9 cellular contexts compared by ENCODE assay signal in genomic region chr16:20674684-20675487, GRCh38. TPM values are rescaled to one million over a fixed set of nuclear protein-coding genes. Genes with fewer than 3 reads are reported as not detected.
A peak's percentile ranks its signal among the peaks of the same experiment; 100 is the strongest.
DNase-seq lines count a peak whose midpoint lies in the region; ATAC-seq and TF ChIP-seq lines count a peak whose summit lies in the region.
"Had no signal": no experiment of that assay in that cellular context is flagged by ENCODE, and none has a peak within 500 bp of the region (broad histone marks: within the 10 kb centered on the region; RNA-seq: fewer than 3 reads in every experiment).

No MANE protein-coding gene starts in this region.

- H3K4me1 Mint-ChIP-seq in activated CD4-positive, alpha-beta T cell treated with anti-CD3 and anti-CD28 coated beads, Interleukin-2, amount 10 ng/mL, durations not matched to agents 7 days and 5 days, result peaks cover 26% of the 10 kb centered on the region

- peak overlapping the region; percentile 61 for H3K27ac Mint-ChIP-seq in activated CD4-positive, alpha-beta T cell treated with anti-CD3 and anti-CD28 coated beads, Interleukin-2, amount 10 ng/mL, durations not matched to agents 7 days and 5 days

- TF ChIP-seq POLR2A in body of pancreas (IDR thresholded peaks at IDR 0.05), result no peak
- no peak for TF ChIP-seq POLR2A in tibial nerve (IDR thresholded peaks at IDR 0.05)

- intact Hi-C loops in body of pancreas (cut with DNase I), result no loop called here

- ATAC-seq in body of pancreas, result peak; percentile 16

- H3K9me3 ChIP-seq in body of pancreas, result no peaks in the 10 kb centered on the region
- no peaks in the 10 kb centered on the region for H3K9me3 ChIP-seq in liver (ENCODE audit: control insufficient read depth in 4 of 4, low read length in 3 of 4)
- H3K9me3 ChIP-seq in tibial nerve, result no peaks in the 10 kb centered on the region
- H3K9me3 ChIP-seq: BLaER1 had no signal

- POLR2A ChIA-PET in activated CD4-positive, alpha-beta T cell treated with anti-CD3 and anti-CD28 coated beads, Interleukin-2, amount 10 ng/mL, durations not matched to agents 7 days and 5 days (lab: Charles Lee), result interaction anchor here (0.6 kb wide), 1 partner anchor 1150 kb away, joined by 3 read pairs; no protein-coding TSS in a partner anchor

- WGBS in body of pancreas, 2 donors, result 44 to 45% methylated on average over 17 to 19 of the region's 19 CpGs
- 73% methylated on average over 19 of the region's 19 CpGs for WGBS in liver
- 51 to 58% methylated on average over 17 to 19 of the region's 19 CpGs for WGBS in tibial nerve, 2 donors

- no peak for TF ChIP-seq RAD21 in liver (IDR thresholded peaks at IDR 0.05)

- no peak for DNase-seq in activated CD4-positive, alpha-beta T cell treated with anti-CD3 and anti-CD28 coated beads, Interleukin-2, amount 10 ng/mL, durations not matched to agents 7 days and 5 days
- DNase-seq in activated CD4-positive, alpha-beta T cell treated with anti-CD3 and anti-CD28 coated beads, Interleukin-2, amount 50 U/mL, for 1 hour, result no peak
- DNase-seq in body of pancreas (peak in 3 of 4 donors; percentile 5 to 31 (median 16)), tibial nerve (ENCODE audit: low spot score in 2 of 2) (no peak), COR-L47 (lab: John Stamatoyannopoulos, UW) (no peak), NCI-H446 treated with DMSO at 0.1 percent for 48 hours (lab: John Stamatoyannopoulos, UW) (no peak), SKM-1 (lab: John Stamatoyannopoulos, UW; ENCODE audit: unreplicated experiment) (no peak)

- no peak for TF ChIP-seq CTCF in body of pancreas (IDR thresholded peaks at IDR 0.05)
- TF ChIP-seq CTCF in liver (IDR thresholded peaks at IDR 0.05; ENCODE audit: low read depth, low read length, missing input control), result no peak
- TF ChIP-seq CTCF in tibial nerve (IDR thresholded peaks at IDR 0.05), result no peak

- no peak for TF ChIP-seq EP300 in tibial nerve (IDR thresholded peaks at IDR 0.05)

- H3K4me3 Mint-ChIP-seq in activated CD4-positive, alpha-beta T cell treated with anti-CD3 and anti-CD28 coated beads, Interleukin-2, amount 10 ng/mL, durations not matched to agents 7 days and 5 days, result peak overlapping the region; percentile 0

- H3K9ac ChIP-seq in liver (ENCODE audit: low read depth in 1 of 2, low read length in 2 of 2), result peak overlapping the region in 1 of 2 donors; percentile 1
- H3K9ac ChIP-seq: BLaER1 had no signal

- H3K36me3 Mint-ChIP-seq in activated CD4-positive, alpha-beta T cell treated with anti-CD3 and anti-CD28 coated beads, Interleukin-2, amount 10 ng/mL, durations not matched to agents 7 days and 5 days (ENCODE audit: low read depth), result no peaks in the 10 kb centered on the region

- H3K36me3 ChIP-seq in body of pancreas (replicated peaks in 1 of 2; ENCODE audit: insufficient read depth in 1 of 2, low read depth in 2 of 2) (no peaks in the 10 kb centered on the region), liver (ENCODE audit: control insufficient read depth in 4 of 4, insufficient read depth in 3 of 4, low read depth in 1 of 4, low read length in 3 of 4) (no peaks in the 10 kb centered on the region), tibial nerve (no peaks in the 10 kb centered on the region)
- H3K36me3 ChIP-seq: BLaER1 had no signal

- H3K4me1 ChIP-seq in body of pancreas, result peaks cover 54% of the 10 kb centered on the region
- peaks cover 4 to 18% (median 14%) of the 10 kb centered on the region in 4 donors for H3K4me1 ChIP-seq in liver (ENCODE audit: control insufficient read depth in 4 of 4, insufficient read depth in 4 of 4, low read length in 3 of 4)
- peaks cover 0 to 34% (median 8%) of the 10 kb centered on the region in 4 donors for H3K4me1 ChIP-seq in tibial nerve
- H3K4me1 ChIP-seq: BLaER1 had no signal

- CTCF ChIA-PET in activated CD4-positive, alpha-beta T cell treated with anti-CD3 and anti-CD28 coated beads, Interleukin-2, amount 10 ng/mL, durations not matched to agents 7 days and 5 days (lab: Charles Lee), result interaction anchor here (1.6 kb wide), 1 partner anchor 12 kb away, joined by 5 read pairs; no protein-coding TSS in a partner anchor

- no peaks in the 10 kb centered on the region for H3K27me3 Mint-ChIP-seq in activated CD4-positive, alpha-beta T cell treated with anti-CD3 and anti-CD28 coated beads, Interleukin-2, amount 10 ng/mL, durations not matched to agents 7 days and 5 days

- no peaks in the 10 kb centered on the region for H3K9me3 Mint-ChIP-seq in activated CD4-positive, alpha-beta T cell treated with anti-CD3 and anti-CD28 coated beads, Interleukin-2, amount 10 ng/mL, durations not matched to agents 7 days and 5 days

- no peaks in the 10 kb centered on the region for H3K27me3 ChIP-seq in body of pancreas
- H3K27me3 ChIP-seq in liver (ENCODE audit: control insufficient read depth in 4 of 4, insufficient read depth in 4 of 4, low read length in 3 of 4), result no peaks in the 10 kb centered on the region
- H3K27me3 ChIP-seq in tibial nerve, result no peaks in the 10 kb centered on the region
- H3K27me3 ChIP-seq: BLaER1 had no signal

- peak overlapping the region; percentile 60 to 87 (median 82) for H3K27ac ChIP-seq in body of pancreas
- H3K27ac ChIP-seq in liver (ENCODE audit: low read depth in 1 of 2, low read length in 2 of 2), result peak overlapping the region; percentile 36 to 52
- peak overlapping the region in 1 of 4 donors; percentile 51 for H3K27ac ChIP-seq in tibial nerve
- H3K27ac ChIP-seq: BLaER1 had no signal

- no peak overlapping the region for H3K4me3 ChIP-seq in body of pancreas
- H3K4me3 ChIP-seq in liver (ENCODE audit: low read depth in 1 of 3, low read length in 3 of 3), result peak overlapping the region; percentile 23 to 57 (median 27)
- peak overlapping the region in 3 of 4 donors; percentile 2 to 42 (median 28) for H3K4me3 ChIP-seq in tibial nerve
- H3K4me3 ChIP-seq: BLaER1 had no signal

TF ChIP-seq in liver, 16 proteins besides CTCF, POLR2A, EP300 and RAD21:
- TF ChIP-seq FOXA2 (IDR thresholded peaks at IDR 0.05) (no peak), NR2F2 (IDR thresholded peaks at IDR 0.05) (no peak), TAF1 (conservative IDR thresholded peaks at IDR 0.05) (no peak), HNF4A (conservative IDR thresholded peaks at IDR 0.05) (no peak), JUND (IDR thresholded peaks at IDR 0.05) (no peak), YY1 (IDR thresholded peaks at IDR 0.05) (no peak), REST (IDR thresholded peaks at IDR 0.05) (no peak), MAX (IDR thresholded peaks at IDR 0.05) (no peak), EGR1 (IDR thresholded peaks at IDR 0.05; ENCODE audit: low read depth in 2 of 2) (no peak), SP1 (IDR thresholded peaks at IDR 0.05) (no peak), GABPA (IDR thresholded peaks at IDR 0.05 in 1 of 2, conservative IDR thresholded peaks at IDR 0.05 in 1 of 2) (no peak), ATF3 (IDR thresholded peaks at IDR 0.05) (no peak), ZBTB33 (IDR thresholded peaks at IDR 0.05) (no peak), HNF4G (IDR thresholded peaks at IDR 0.05) (no peak)

RNA-seq across cellular contexts. Expression of gene ACSM1, which starts 22.6 kb away (rescaled TPM):
- total RNA-seq in activated CD4-positive, alpha-beta T cell treated with anti-CD3 and anti-CD28 coated beads, Interleukin-2, amount 10 ng/mL, durations not matched to agents 7 days and 5 days, result under 1 TPM; 0.20 to 0.23 TPM
- total RNA-seq in body of pancreas (1 to 10 TPM in 1 of 2 donors, not detected in 1; 4.9 TPM), liver (under 1 TPM; 0.25 to 0.28 TPM), tibial nerve (under 1 TPM in 1 of 4 donors, not detected in 3; 0.98 TPM)
- polyA plus RNA-seq in liver, result under 1 TPM; 0.18 to 0.38 TPM

Comparison
In these comparisons a context has a peak if more than half of its experiments do, and no peak if none do; other contexts are left out.
1. DNase-seq: peak in body of pancreas (3 of 4); none in activated CD4-positive, alpha-beta T cell treated with anti-CD3 and anti-CD28 coated beads, Interleukin-2, amount 10 ng/mL, durations not matched to agents 7 days and 5 days (single experiment), activated CD4-positive, alpha-beta T cell treated with anti-CD3 and anti-CD28 coated beads, Interleukin-2, amount 50 U/mL, for 1 hour (single experiment), tibial nerve (0 of 2), COR-L47 (single experiment), NCI-H446 treated with DMSO at 0.1 percent for 48 hours (single experiment) and SKM-1 (single experiment).
2. H3K4me3 ChIP-seq: peak in liver (3 of 3) and tibial nerve (3 of 4); none in body of pancreas (0 of 2).